ENCODE assay signal across 24 cellular contexts in genomic region chr11:66361502-66361941, GRCh38. TPM values are rescaled to one million over a fixed set of nuclear protein-coding genes. Genes with fewer than 3 reads are reported as not detected.
A peak's percentile ranks its signal among the peaks of the same experiment; 100 is the strongest.
DNase-seq lines count a peak whose midpoint lies in the region; ATAC-seq and TF ChIP-seq lines count a peak whose summit lies in the region.
"Had no signal": no experiment of that assay in that cellular context is flagged by ENCODE, and none has a peak within 500 bp of the region (broad histone marks: within the 10 kb centered on the region; RNA-seq: fewer than 3 reads in every experiment).

No MANE protein-coding gene starts in this region.

- H2BK12ac ChIP-seq in H9 (ENCODE audit: insufficient read length, low read depth, low read length): no peak overlapping the region

- no peaks in the 10 kb centered on the region for H3K9me3 ChIP-seq in A673 (ENCODE audit: low read depth, low read length, poor library complexity, severe bottlenecking)
- H3K9me3 ChIP-seq in H9 (ENCODE audit: control insufficient read depth, low read depth, low read length): no peaks in the 10 kb centered on the region
- H3K9me3 ChIP-seq: psoas muscle, suprapubic skin had no signal

- no peak overlapping the region for H2BK15ac ChIP-seq in H9 (ENCODE audit: low read depth, low read length)

- no TSS peak for BruUV-seq in A673 (replicated peaks; lab: Mats Ljungman, UMichigan)

- H2AFZ ChIP-seq in H9 (ENCODE audit: low read length): no peak overlapping the region

- H3K36me3 Mint-ChIP-seq in H9 (ENCODE audit: insufficient read depth in 1 of 3, low read depth in 3 of 3): peaks cover 16 to 52% (median 35%) of the 10 kb centered on the region in 3 experiments; a peak in 6 of 7 replicates
- peaks cover 2% of the 10 kb centered on the region for H3K36me3 Mint-ChIP-seq in chondrocyte (ENCODE audit: low read depth)
- H3K36me3 Mint-ChIP-seq in neural crest cell (ENCODE audit: low read depth): peaks cover 19% of the 10 kb centered on the region
- H3K36me3 Mint-ChIP-seq: natural killer cell treated with Interleukin-12 subunit alpha and Interleukin-12 subunit beta and Interleukin-15 and Interleukin-18, amount 100 ng/mL, for 72 hours had no signal

- peaks cover 45% of the 10 kb centered on the region for H3K36me3 ChIP-seq in A673 (ENCODE audit: insufficient read depth, low read length, poor library complexity, severe bottlenecking)
- H3K36me3 ChIP-seq: brain microvascular endothelial cell, suprapubic skin had no signal

- no peak overlapping the region for H3K18ac ChIP-seq in H9 (ENCODE audit: insufficient read length, low read depth, low read length)

- H4K20me1 ChIP-seq in H9 (ENCODE audit: control insufficient read depth, insufficient read depth, insufficient read length): no peaks in the 10 kb centered on the region

- no peak overlapping the region for H3K4me2 ChIP-seq in H9 (ENCODE audit: insufficient read depth, insufficient read length, low read length)

- ATAC-seq in GM19328 (IDR thresholded peaks at IDR 0.05; ENCODE audit: unreplicated experiment) (no peak), HG03571 (IDR thresholded peaks at IDR 0.05; ENCODE audit: unreplicated experiment) (no peak)
- ATAC-seq: natural killer cell treated with Interleukin-12 subunit alpha and Interleukin-12 subunit beta and Interleukin-15 and Interleukin-18, amount 100 ng/mL, for 72 hours had no signal

- H3K4me1 ChIP-seq in A673 (ENCODE audit: insufficient read depth, low read length, poor library complexity, severe bottlenecking) (no peaks in the 10 kb centered on the region), H9 (ENCODE audit: insufficient read depth, low read length) (peaks cover 4% of the 10 kb centered on the region; the same call in 1 of the 2 replicates)

- H3K79me2 ChIP-seq in H9 (ENCODE audit: insufficient read depth, low read length): no peaks in the 10 kb centered on the region

- no peaks in the 10 kb centered on the region for H3K79me1 ChIP-seq in H9 (ENCODE audit: insufficient read depth, low read depth, low read length, poor library complexity, severe bottlenecking)

- no CpG with 5 or more reads among the region's 6 CpGs for WGBS in H9 (ENCODE audit: extremely low coverage, insufficient read length, low lambda C conversion rate)

- H3K27me3 Mint-ChIP-seq in H9 (ENCODE audit: low read depth) (no peaks in the 10 kb centered on the region), chondrocyte (ENCODE audit: low read depth) (no peaks in the 10 kb centered on the region), neural crest cell (ENCODE audit: low read depth) (peaks cover 9% of the 10 kb centered on the region)
- H3K27me3 Mint-ChIP-seq: activated naive CD4-positive, alpha-beta T cell treated with anti-CD3 and anti-CD28 coated beads, Interleukin-2, amount 50 U/mL, for 24 hours; CD4-positive, alpha-beta T cell; natural killer cell treated with Interleukin-12 subunit alpha and Interleukin-12 subunit beta and Interleukin-15 and Interleukin-18, amount 100 ng/mL, for 72 hours had no signal

- H3K23ac ChIP-seq in H9 (ENCODE audit: insufficient read length, low read depth, low read length): no peak overlapping the region

- no peaks in the 10 kb centered on the region for H3K9me3 Mint-ChIP-seq in H9
- no peaks in the 10 kb centered on the region for H3K9me3 Mint-ChIP-seq in chondrocyte (ENCODE audit: low read depth)
- H3K9me3 Mint-ChIP-seq in neural crest cell: no peaks in the 10 kb centered on the region
- H3K9me3 Mint-ChIP-seq: activated naive CD4-positive, alpha-beta T cell treated with anti-CD3 and anti-CD28 coated beads, Interleukin-2, amount 50 U/mL, for 24 hours; CD4-positive, alpha-beta T cell; natural killer cell treated with Interleukin-12 subunit alpha and Interleukin-12 subunit beta and Interleukin-15 and Interleukin-18, amount 100 ng/mL, for 72 hours had no signal

- TF ChIP-seq CTCF in A673 (conservative IDR thresholded peaks at IDR 0.05; ENCODE audit: low read depth, low read length) (no peak), H9 (conservative IDR thresholded peaks at IDR 0.05) (no peak), chondrocyte (IDR thresholded peaks at IDR 0.05) (no peak), neural crest cell (conservative IDR thresholded peaks at IDR 0.05) (no peak)

- H3K27ac ChIP-seq in A673 (ENCODE audit: low read depth, low read length, poor library complexity, severe bottlenecking) (peak overlapping the region; percentile 4), H9 (ENCODE audit: insufficient read length, low read depth, low read length) (no peak overlapping the region)
- H3K27ac ChIP-seq: brain microvascular endothelial cell, psoas muscle, suprapubic skin had no signal

- H3K27me3 ChIP-seq in A673 (replicated peaks; ENCODE audit: insufficient read depth, low read depth, low read length, poor library complexity) (no peaks in the 10 kb centered on the region), H9 (ENCODE audit: insufficient read depth, low read length) (no peaks in the 10 kb centered on the region)
- H3K27me3 ChIP-seq: brain microvascular endothelial cell, suprapubic skin had no signal

- H3K27ac Mint-ChIP-seq in H9: peak overlapping the region in 2 of 3 experiments; percentile 34 to 39; a peak in 2 of 7 replicates
- H3K27ac Mint-ChIP-seq in chondrocyte (ENCODE audit: unreplicated experiment): no peak overlapping the region
- peak overlapping the region; percentile 77 for H3K27ac Mint-ChIP-seq in neural crest cell (ENCODE audit: unreplicated experiment)
- H3K27ac Mint-ChIP-seq: activated naive CD4-positive, alpha-beta T cell treated with anti-CD3 and anti-CD28 coated beads, Interleukin-2, amount 50 U/mL, for 24 hours; CD4-positive, alpha-beta T cell had no signal

- POLR2A ChIA-PET in A673 (lab: Charles Lee; ENCODE audit: low non-redundant PET): interaction anchor here (0.6 to 0.7 kb wide), 2 partner anchors 25 to 379 kb away, joined by 3 read pairs; no protein-coding TSS in a partner anchor

- H2AK5ac ChIP-seq in H9 (ENCODE audit: insufficient read length, low read length): no peak overlapping the region

- CTCF ChIA-PET in A673 (lab: Charles Lee): no interaction called here

- H3K9ac ChIP-seq in H9 (ENCODE audit: extremely low read depth, insufficient read length, low read length): no peak overlapping the region

- no peak overlapping the region for H2BK5ac ChIP-seq in H9 (ENCODE audit: insufficient read length, low read length)

- no peak overlapping the region for H4K5ac ChIP-seq in H9 (ENCODE audit: insufficient read length, low read depth, low read length)

- no peak overlapping the region for H3K14ac ChIP-seq in H9 (ENCODE audit: insufficient read depth, low read length)

- H3K4me3 ChIP-seq in A673 (ENCODE audit: low read depth, low read length, poor library complexity, severe bottlenecking): no peak overlapping the region
- H3K4me3 ChIP-seq: psoas muscle, suprapubic skin had no signal

- no peak overlapping the region for H3T11ph ChIP-seq in H9 (ENCODE audit: low read length)

- intact Hi-C loops in A673 (cut with micrococcal nuclease; ENCODE audit: unreplicated experiment): no loop called here

- H3K4ac ChIP-seq in H9 (ENCODE audit: low read depth, low read length): no peak overlapping the region

- DNase-seq in A673 (ENCODE audit: low spot score): no peak
- no peak for DNase-seq in H9
- peak; percentile 38 for DNase-seq in chondrocyte (ENCODE audit: low spot score)
- no peak for DNase-seq in neural crest cell (ENCODE audit: low read depth, low spot score)
- DNase-seq in NCI-H2029 treated with DMSO at 0.1 percent for 48 hours (lab: John Stamatoyannopoulos, UW): no peak
- DNase-seq in retina: no peak
- DNase-seq: activated CD4-positive, alpha-beta T cell treated with anti-CD3 and anti-CD28 coated beads, Interleukin-2, amount 50 U/mL, for 4 hours; brain microvascular endothelial cell; CD4-positive, alpha-beta T cell; foreskin fibroblast; Karpas-422; NCI-H1092; NCI-H2081; RPMI8226; stimulated activated CD4-positive, alpha-beta T cell treated with anti-CD3 and anti-CD28 coated beads, Interleukin-4, amount 100 ng/mL, for 4 hours; T-helper 1 cell had no signal

- no peak overlapping the region for H3K56ac ChIP-seq in H9 (ENCODE audit: insufficient read length, low read depth, low read length)

- no peak overlapping the region for H4K91ac ChIP-seq in H9 (ENCODE audit: insufficient read length, low read depth, low read length)

- no peak overlapping the region for H3K4me3 Mint-ChIP-seq in H9
- H3K4me3 Mint-ChIP-seq in chondrocyte (ENCODE audit: unreplicated experiment): no peak overlapping the region
- H3K4me3 Mint-ChIP-seq in neural crest cell: peak overlapping the region; percentile 76
- H3K4me3 Mint-ChIP-seq: activated naive CD4-positive, alpha-beta T cell treated with anti-CD3 and anti-CD28 coated beads, Interleukin-2, amount 50 U/mL, for 24 hours; CD4-positive, alpha-beta T cell; natural killer cell treated with Interleukin-12 subunit alpha and Interleukin-12 subunit beta and Interleukin-15 and Interleukin-18, amount 100 ng/mL, for 72 hours had no signal

- no peak overlapping the region for H2BK20ac ChIP-seq in H9 (ENCODE audit: low read depth, low read length, poor library complexity, severe bottlenecking)

- H3K23me2 ChIP-seq in H9 (ENCODE audit: insufficient read length, low read depth, low read length, poor library complexity, severe bottlenecking): no peaks in the 10 kb centered on the region

- no peak overlapping the region for H4K8ac ChIP-seq in H9 (replicated peaks; ENCODE audit: insufficient read length, low read depth, low read length)

- H3K4me1 Mint-ChIP-seq in H9 (peaks cover 7 to 8% of the 10 kb centered on the region in 2 experiments), chondrocyte (ENCODE audit: low read depth) (no peaks in the 10 kb centered on the region), neural crest cell (peaks cover 32% of the 10 kb centered on the region)
- H3K4me1 Mint-ChIP-seq: activated naive CD4-positive, alpha-beta T cell treated with anti-CD3 and anti-CD28 coated beads, Interleukin-2, amount 50 U/mL, for 24 hours had no signal

- H2BK120ac ChIP-seq in H9 (ENCODE audit: low read depth, low read length, poor library complexity, severe bottlenecking): no peak overlapping the region

RNA-seq across cellular contexts. Expression of gene SLC29A2, which starts 10.0 kb away (rescaled TPM):
- 60.4 and 62.4 TPM in 2 replicates for total RNA-seq in A673 (2021)
- 29.7 and 29.8 TPM in 2 replicates for total RNA-seq in H9 (2021)
- total RNA-seq in chondrocyte: 2.6 to 8.9 TPM (median 7.9 TPM) in 3 replicates
- total RNA-seq in neural crest cell: 38.7 and 39.5 TPM in 2 replicates

RNA-seq across cellular contexts. Expression of gene B4GAT1, which starts 14.1 kb away (rescaled TPM):
- total RNA-seq in A673 (2021) (47.1 and 53.6 TPM in 2 replicates), H9 (2021) (24.3 and 26.3 TPM in 2 replicates), chondrocyte (18.2 to 30.4 TPM (median 21.1 TPM) in 3 replicates), neural crest cell (43.3 and 43.8 TPM in 2 replicates)

RNA-seq across cellular contexts. Expression of gene BRMS1, which starts 16.6 kb away (rescaled TPM):
- total RNA-seq in A673 (2021): 76.8 and 93.5 TPM in 2 replicates
- total RNA-seq in H9 (2021): 50.1 and 50.5 TPM in 2 replicates
- 22.4 to 23.6 TPM (median 23.3 TPM) in 3 replicates for total RNA-seq in chondrocyte
- 40.2 and 49.0 TPM in 2 replicates for total RNA-seq in neural crest cell

RNA-seq across cellular contexts. Expression of gene RIN1, which starts 25.3 kb away (rescaled TPM):
- total RNA-seq in A673 (2021): 4.9 and 6.4 TPM in 2 replicates
- total RNA-seq in H9 (2021): 5.4 and 5.5 TPM in 2 replicates
- 7.1 to 7.7 TPM (median 7.2 TPM) in 3 replicates for total RNA-seq in chondrocyte
- total RNA-seq in neural crest cell: 3.7 and 4.3 TPM in 2 replicates

RNA-seq across cellular contexts. Expression of gene CD248, which starts 44.7 kb away (rescaled TPM):
- 97.8 and 111 TPM in 2 replicates for total RNA-seq in A673 (2021)
- total RNA-seq in H9 (2021): 1.3 and 1.5 TPM in 2 replicates
- 44.5 to 113 TPM (median 109 TPM) in 3 replicates for total RNA-seq in chondrocyte
- total RNA-seq in neural crest cell: 4.2 and 4.8 TPM in 2 replicates
- total RNA-seq: endothelial cell of umbilical vein, NCI-H460 had no signal
